Comparison of ENCODE assay signal across 26 cellular contexts in the genomic region with DNA sequence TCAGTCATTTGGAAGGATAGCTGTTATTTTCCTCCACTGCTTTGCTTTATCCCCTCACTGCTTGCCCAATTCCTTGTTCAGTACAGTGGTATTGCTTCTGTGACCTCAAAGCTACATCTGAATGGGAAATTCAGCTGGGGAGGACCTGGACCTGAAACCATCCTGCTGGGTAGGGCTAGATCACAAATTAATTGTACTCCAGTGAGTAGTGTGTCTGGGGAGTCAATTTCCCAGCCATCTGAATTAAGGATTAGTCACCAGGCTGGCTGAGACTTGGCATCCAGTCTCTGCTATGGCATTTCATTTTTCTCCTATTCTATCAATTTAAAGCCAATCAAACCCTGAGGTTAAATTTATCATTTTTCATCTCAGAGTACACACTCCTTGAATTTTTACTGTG.
DNase-seq lines count a peak whose midpoint lies in the region; ATAC-seq and TF ChIP-seq lines count a peak whose summit lies in the region.
"Had no signal": no experiment of that assay in that cellular context is flagged by ENCODE, and none has a peak within 500 bp of the region (broad histone marks: within the 10 kb centered on the region; RNA-seq: fewer than 3 reads in every experiment).

No MANE protein-coding gene starts in this region.

- TF ChIP-seq POLR2A in breast epithelium (IDR thresholded peaks at IDR 0.05) = no peak
- no peak for TF ChIP-seq POLR2A in spleen (IDR thresholded peaks at IDR 0.05)

- no peaks in the 10 kb centered on the region for H3K9me3 ChIP-seq in breast epithelium
- H3K9me3 ChIP-seq in neural progenitor cell (ENCODE audit: low read depth) = no peaks in the 10 kb centered on the region
- H3K9me3 ChIP-seq in spleen = peaks cover 0 to 20% (median 2%) of the 10 kb centered on the region in 8 donors
- H3K9me3 ChIP-seq: Caco-2, HAP-1, SK-N-SH had no signal

- no peaks in the 10 kb centered on the region for H3K4me1 Mint-ChIP-seq in MCF 10A (ENCODE audit: insufficient read depth, unreplicated experiment)
- H3K4me1 Mint-ChIP-seq in neural progenitor cell = peaks cover 14% of the 10 kb centered on the region
- no peaks in the 10 kb centered on the region for H3K4me1 Mint-ChIP-seq in stimulated activated naive CD8-positive, alpha-beta T cell treated with anti-CD3 and anti-CD28 coated beads, Interleukin-15, amount 100 ng/mL, for 72 hours
- H3K4me1 Mint-ChIP-seq: CD4-positive, alpha-beta memory T cell had no signal

- H3K9ac ChIP-seq in neural progenitor cell = no peak overlapping the region
- H3K9ac ChIP-seq: SK-N-SH had no signal

- no peaks in the 10 kb centered on the region for H4K20me1 ChIP-seq in neural progenitor cell (ENCODE audit: low read depth)

- no peak overlapping the region for H3K4me3 ChIP-seq in breast epithelium
- H3K4me3 ChIP-seq in neural progenitor cell = no peak overlapping the region
- no peak overlapping the region for H3K4me3 ChIP-seq in spleen
- H3K4me3 ChIP-seq: HAP-1 had no signal

- H3K36me3 ChIP-seq in breast epithelium = no peaks in the 10 kb centered on the region
- H3K36me3 ChIP-seq in neural progenitor cell = no peaks in the 10 kb centered on the region
- no peaks in the 10 kb centered on the region for H3K36me3 ChIP-seq in spleen
- H3K36me3 ChIP-seq: HAP-1 had no signal

- no peaks in the 10 kb centered on the region for H3K79me2 ChIP-seq in neural progenitor cell (ENCODE audit: low read depth)

- H3K4me2 ChIP-seq in neural progenitor cell = no peak overlapping the region
- H3K4me2 ChIP-seq: SK-N-SH had no signal

- no peak overlapping the region for H2AFZ ChIP-seq in neural progenitor cell (replicated peaks)

- H3K4me3 Mint-ChIP-seq in MCF 10A (ENCODE audit: unreplicated experiment) (no peak overlapping the region), neural progenitor cell (no peak overlapping the region)
- H3K4me3 Mint-ChIP-seq in stimulated activated naive CD8-positive, alpha-beta T cell treated with anti-CD3 and anti-CD28 coated beads, Interleukin-15, amount 100 ng/mL, for 72 hours = no peak overlapping the region
- H3K4me3 Mint-ChIP-seq: CD4-positive, alpha-beta memory T cell had no signal

- H3K4me1 ChIP-seq in breast epithelium (no peaks in the 10 kb centered on the region), neural progenitor cell (peaks cover 12% of the 10 kb centered on the region), spleen (no peaks in the 10 kb centered on the region)
- H3K4me1 ChIP-seq: Caco-2, HAP-1 had no signal

- no peaks in the 10 kb centered on the region for H3K9me3 Mint-ChIP-seq in MCF 10A (ENCODE audit: unreplicated experiment)
- peaks cover 3% of the 10 kb centered on the region for H3K9me3 Mint-ChIP-seq in neural progenitor cell
- peaks cover 0 to 6% of the 10 kb centered on the region in 2 donors for H3K9me3 Mint-ChIP-seq in stimulated activated naive CD8-positive, alpha-beta T cell treated with anti-CD3 and anti-CD28 coated beads, Interleukin-15, amount 100 ng/mL, for 72 hours

- H3K27ac Mint-ChIP-seq in MCF 10A (ENCODE audit: low read depth, unreplicated experiment) (no peak overlapping the region), neural progenitor cell (no peak overlapping the region)
- H3K27ac Mint-ChIP-seq in stimulated activated naive CD8-positive, alpha-beta T cell treated with anti-CD3 and anti-CD28 coated beads, Interleukin-15, amount 100 ng/mL, for 72 hours = no peak overlapping the region
- H3K27ac Mint-ChIP-seq: CD4-positive, alpha-beta memory T cell had no signal

- POLR2A ChIA-PET in MCF 10A (lab: Yijun Ruan, JAX) = no interaction called here

- TF ChIP-seq CTCF in MCF 10A (IDR thresholded peaks at IDR 0.05; ENCODE audit: unreplicated experiment) = no peak
- no peak for TF ChIP-seq CTCF in breast epithelium (IDR thresholded peaks at IDR 0.05)
- no peak for TF ChIP-seq CTCF in neural progenitor cell (IDR thresholded peaks at IDR 0.05)
- no peak for TF ChIP-seq CTCF in spleen (IDR thresholded peaks at IDR 0.05 in 8 of 11, conservative IDR thresholded peaks at IDR 0.05 in 3 of 11)

- intact Hi-C loops in MCF 10A (cut with micrococcal nuclease) (no loop called here), breast epithelium (cut with DNase I; ENCODE audit: low total_unique reads) (loop anchor here (5.0 kb wide), 1 partner anchor 502 kb away; no protein-coding TSS in a partner anchor), spleen (cut with DNase I; ENCODE audit: low total_unique reads) (no loop called here)

- H3K27me3 ChIP-seq in breast epithelium = no peaks in the 10 kb centered on the region
- H3K27me3 ChIP-seq in neural progenitor cell = no peaks in the 10 kb centered on the region
- no peaks in the 10 kb centered on the region for H3K27me3 ChIP-seq in spleen (replicated peaks in 1 of 7)

- CTCF ChIA-PET in MCF 10A (lab: Yijun Ruan, JAX) = no interaction called here

- H3F3A ChIP-seq in neural progenitor cell (ENCODE audit: low read depth) = no peaks in the 10 kb centered on the region

- no peak for ATAC-seq in stimulated activated naive CD8-positive, alpha-beta T cell treated with anti-CD3 and anti-CD28 coated beads, Interleukin-15, amount 100 ng/mL, for 72 hours
- ATAC-seq: PC-3 had no signal

- H3K27ac ChIP-seq in breast epithelium = no peak overlapping the region
- H3K27ac ChIP-seq in neural progenitor cell = no peak overlapping the region
- H3K27ac ChIP-seq in spleen = no peak overlapping the region

- H3K27me3 Mint-ChIP-seq in MCF 10A (ENCODE audit: insufficient read depth, unreplicated experiment) = no peaks in the 10 kb centered on the region
- H3K27me3 Mint-ChIP-seq in neural progenitor cell (ENCODE audit: insufficient read depth, low read depth) = no peaks in the 10 kb centered on the region
- H3K27me3 Mint-ChIP-seq in stimulated activated naive CD8-positive, alpha-beta T cell treated with anti-CD3 and anti-CD28 coated beads, Interleukin-15, amount 100 ng/mL, for 72 hours = no peaks in the 10 kb centered on the region
- H3K27me3 Mint-ChIP-seq: CD4-positive, alpha-beta memory T cell had no signal

- DNase-seq in MCF 10A (ENCODE audit: unreplicated experiment) (peak; percentile 2), breast epithelium (ENCODE audit: low spot score in 2 of 2) (no peak), astrocyte of the hippocampus (ENCODE audit: low read depth, low spot score) (peak; percentile 11), neural progenitor cell (ENCODE audit: low spot score) (peak; percentile 51), stromal cell of bone marrow (ENCODE audit: low read depth) (peak; percentile 22), spleen (no peak), NCI-H748 (lab: John Stamatoyannopoulos, UW; ENCODE audit: unreplicated experiment) (no peak)
- no peak for DNase-seq in stimulated activated naive CD8-positive, alpha-beta T cell treated with anti-CD3 and anti-CD28 coated beads, Interleukin-15, amount 100 ng/mL, for 72 hours
- DNase-seq: AML-193; C1 segment of cervical spinal cord; Caco-2; CD4-positive, alpha-beta memory T cell; DND-41; GOT3; KBM-7; NCI-H1105; NCI-H1436 treated with DMSO at 0.1 percent for 48 hours; NCI-H187 treated with DMSO at 0.1 percent for 48 hours; NCI-H446; NCI-H524 treated with DMSO at 0.1 percent for 48 hours; NCI-H82; NK-92 treated with Interleukin-12 subunit alpha and Interleukin-12 subunit beta, amount 100 ng/mL, for 24 hours; PC-3; SK-N-SH; SW 1271 had no signal

- BruUV-seq in MCF 10A (replicated peaks; lab: Mats Ljungman, UMichigan) = no TSS peak

- H3K36me3 Mint-ChIP-seq in MCF 10A (ENCODE audit: insufficient read depth, unreplicated experiment) (no peaks in the 10 kb centered on the region), neural progenitor cell (no peaks in the 10 kb centered on the region)
- H3K36me3 Mint-ChIP-seq: CD4-positive, alpha-beta memory T cell had no signal

Comparison
In these comparisons a context has a peak if more than half of its experiments do, and no peak if none do; other contexts are left out.
1. DNase-seq: peak in MCF 10A (single experiment), astrocyte of the hippocampus (single experiment), neural progenitor cell (single experiment) and stromal cell of bone marrow (single experiment); none in breast epithelium (0 of 2), spleen (single experiment), stimulated activated naive CD8-positive, alpha-beta T cell treated with anti-CD3 and anti-CD28 coated beads, Interleukin-15, amount 100 ng/mL, for 72 hours (0 of 2) and NCI-H748 (single experiment).